Comparison of ENCODE assay signal across 21 cellular contexts in genomic region chr17:47297661-47298400, GRCh38. TPM values are rescaled to one million over a fixed set of nuclear protein-coding genes. Genes with fewer than 3 reads are reported as not detected.
A peak's percentile ranks its signal among the peaks of the same experiment; 100 is the strongest.
DNase-seq lines count a peak whose midpoint lies in the region; ATAC-seq and TF ChIP-seq lines count a peak whose summit lies in the region.
"Had no signal": no experiment of that assay in that cellular context is flagged by ENCODE, and none has a peak within 500 bp of the region (broad histone marks: within the 10 kb centered on the region; RNA-seq: fewer than 3 reads in every experiment).

No MANE protein-coding gene starts in this region.

- DNase-seq in IMR-90, result no peak
- DNase-seq in NCI-H2171 (lab: John Stamatoyannopoulos, UW), result peak; percentile 65
- DNase-seq in choroid plexus epithelial cell (ENCODE audit: low read depth), result peak; percentile 47
- DNase-seq in left lung, result no peak
- DNase-seq in stimulated activated naive CD8-positive, alpha-beta T cell treated with anti-CD3 and anti-CD28 coated beads, Interleukin-15, amount 100 ng/mL, for 72 hours, result no peak
- DNase-seq: DMS79, HFFc6, KBM-7, NCI-H1417 treated with DMSO at 0.1 percent for 48 hours, NCI-H2081 treated with DMSO at 0.1 percent for 48 hours, NCI-H345, NCI-H526 treated with DMSO at 0.1 percent for 48 hours, OCI-M1, RPMI8226 had no signal

- TF ChIP-seq POLR2A in IMR-90 (IDR thresholded peaks at IDR 0.05; ENCODE audit: low read depth, low read length), result no peak

- no peak overlapping the region for H3K4me2 ChIP-seq in IMR-90 (ENCODE audit: low read depth, low read length)
- H3K4me2 ChIP-seq: A549 had no signal

- BruUV-seq in IMR-90 (replicated peaks; lab: Mats Ljungman, UMichigan), result no TSS peak

- peak overlapping the region; percentile 33; the same call in 1 of the 2 replicates for H2AK5ac ChIP-seq in IMR-90 (ENCODE audit: low read depth, low read length)

- no peaks in the 10 kb centered on the region for H3K27me3 ChIP-seq in IMR-90 (ENCODE audit: control insufficient read depth, insufficient read depth, low read length)
- H3K27me3 ChIP-seq in left lung, result no peaks in the 10 kb centered on the region
- H3K27me3 ChIP-seq: SJSA1 had no signal

- 67% methylated on average over 1 of the region's 4 CpGs; no CpG with 5 or more reads in 1 of the 2 experiments for WGBS in IMR-90 (ENCODE audit: extremely low coverage in 2 of 2, insufficient read length in 1 of 2), 2 experiments

- H3K9me1 ChIP-seq in IMR-90 (ENCODE audit: insufficient read depth, low read length), result peaks cover 24% of the 10 kb centered on the region

- H2AFZ ChIP-seq in IMR-90 (replicated peaks; ENCODE audit: low read length, poor library complexity), result no peak overlapping the region

- TF ChIP-seq CTCF in IMR-90 (conservative IDR thresholded peaks at IDR 0.05; ENCODE audit: low read depth, low read length) (no peak), choroid plexus epithelial cell (conservative IDR thresholded peaks at IDR 0.05; ENCODE audit: low read depth, low read length) (no peak), left lung (IDR thresholded peaks at IDR 0.05) (no peak)

- H3K4me3 Mint-ChIP-seq in stimulated activated naive CD8-positive, alpha-beta T cell treated with anti-CD3 and anti-CD28 coated beads, Interleukin-15, amount 100 ng/mL, for 72 hours, result no peak overlapping the region
- H3K4me3 Mint-ChIP-seq: HFFc6 had no signal

- no peaks in the 10 kb centered on the region for H3K27me3 Mint-ChIP-seq in stimulated activated naive CD8-positive, alpha-beta T cell treated with anti-CD3 and anti-CD28 coated beads, Interleukin-15, amount 100 ng/mL, for 72 hours

- H2AK9ac ChIP-seq in IMR-90 (replicated peaks; ENCODE audit: low read depth, low read length, poor library complexity), result no peak overlapping the region

- H3K4me1 Mint-ChIP-seq in stimulated activated naive CD8-positive, alpha-beta T cell treated with anti-CD3 and anti-CD28 coated beads, Interleukin-15, amount 100 ng/mL, for 72 hours, result no peaks in the 10 kb centered on the region

- CTCF ChIA-PET in IMR-90 (lab: Yijun Ruan, JAX), result interaction anchor here (0.6 kb wide), 1 partner anchor 10 kb away, joined by 5 read pairs; no protein-coding TSS in a partner anchor

- H3K4me3 ChIP-seq in IMR-90 (ENCODE audit: insufficient read depth, low read depth, low read length), result no peak overlapping the region
- no peak overlapping the region for H3K4me3 ChIP-seq in choroid plexus epithelial cell (ENCODE audit: low read depth, low read length)
- H3K4me3 ChIP-seq in left lung, result no peak overlapping the region
- H3K4me3 ChIP-seq: A549, SJSA1 had no signal

- peaks cover 4 to 11% of the 10 kb centered on the region in 2 experiments; a peak in 3 of 4 replicates for H3K79me1 ChIP-seq in IMR-90 (ENCODE audit: low read depth in 1 of 2, low read length in 2 of 2)

- H4K20me1 ChIP-seq in IMR-90 (ENCODE audit: insufficient read depth, low read length), result no peaks in the 10 kb centered on the region

- H3K9me3 Mint-ChIP-seq in stimulated activated naive CD8-positive, alpha-beta T cell treated with anti-CD3 and anti-CD28 coated beads, Interleukin-15, amount 100 ng/mL, for 72 hours, result peaks cover 11 to 13% of the 10 kb centered on the region in 2 donors

- no peak overlapping the region for H4K91ac ChIP-seq in IMR-90 (ENCODE audit: insufficient read depth, low read depth, low read length)

- POLR2A ChIA-PET in IMR-90 (lab: Charles Lee; ENCODE audit: unreplicated experiment), result no interaction called here

- no peak overlapping the region for H3K23ac ChIP-seq in IMR-90 (ENCODE audit: low read depth, low read length)

- H3K18ac ChIP-seq in IMR-90 (ENCODE audit: low read depth, low read length), result no peak overlapping the region

- no peak overlapping the region for H2BK120ac ChIP-seq in IMR-90 (ENCODE audit: low read depth, low read length)

- H2BK15ac ChIP-seq in IMR-90 (ENCODE audit: low read depth, low read length), result no peak overlapping the region

- H3K56ac ChIP-seq in IMR-90 (ENCODE audit: extremely low read depth, insufficient read depth, low read length), result no peak overlapping the region

- H4K5ac ChIP-seq in IMR-90 (ENCODE audit: low read depth, low read length), result no peak overlapping the region

- TF ChIP-seq RAD21 in IMR-90 (IDR thresholded peaks at IDR 0.05; ENCODE audit: low read length), result no peak

- H4K8ac ChIP-seq in IMR-90 (ENCODE audit: low read depth in 2 of 2, low read length in 2 of 2), result no peak overlapping the region

- in situ Hi-C loops in IMR-90 (cut with MboI; ENCODE audit: low sequenced_read_pairs), result no loop called here

- no peak overlapping the region for H3K27ac ChIP-seq in IMR-90 (ENCODE audit: insufficient read depth, low read length)
- H3K27ac ChIP-seq in left lung, result no peak overlapping the region
- H3K27ac ChIP-seq: A549, C4-2B, HL-60, SJSA1 had no signal

- H3K9ac ChIP-seq in IMR-90 (ENCODE audit: low read depth, low read length), result no peak overlapping the region

- no peak overlapping the region for H2BK20ac ChIP-seq in IMR-90 (ENCODE audit: low read depth, low read length)

- no peak overlapping the region for H3K4ac ChIP-seq in IMR-90 (ENCODE audit: low read depth, low read length)

- intact Hi-C loops in IMR-90 (cut with micrococcal nuclease) (no loop called here), left lung (cut with DNase I) (no loop called here)

- H3K4me1 ChIP-seq in IMR-90 (ENCODE audit: control insufficient read depth, insufficient read depth, low read length) (peaks cover 6% of the 10 kb centered on the region), left lung (no peaks in the 10 kb centered on the region)
- H3K4me1 ChIP-seq: A549 had no signal

- H3K14ac ChIP-seq in IMR-90 (replicated peaks; ENCODE audit: low read depth, low read length), result no peak overlapping the region

- ATAC-seq in IMR-90 (ENCODE audit: low read depth) (no peak), left lung (peak; percentile 34), GM18519 (IDR thresholded peaks at IDR 0.05; ENCODE audit: low FRiP score, unreplicated experiment) (no peak), GM21717 (IDR thresholded peaks at IDR 0.05; ENCODE audit: unreplicated experiment) (no peak)
- no peak for ATAC-seq in stimulated activated naive CD8-positive, alpha-beta T cell treated with anti-CD3 and anti-CD28 coated beads, Interleukin-15, amount 100 ng/mL, for 72 hours
- ATAC-seq: A549 had no signal

- H3K36me3 ChIP-seq in IMR-90 (ENCODE audit: control insufficient read depth, insufficient read depth, low read length) (peaks cover 47% of the 10 kb centered on the region), left lung (peaks cover 0 to 10% of the 10 kb centered on the region in 2 donors)

- H3K9me3 ChIP-seq in IMR-90 (ENCODE audit: control insufficient read depth, insufficient read depth, low read length), result peaks cover 2% of the 10 kb centered on the region; the same call in 1 of the 2 replicates
- H3K9me3 ChIP-seq in left lung, result peaks cover 0 to 3% of the 10 kb centered on the region in 2 donors
- H3K9me3 ChIP-seq: SJSA1 had no signal

- dilution Hi-C loops in IMR-90 (cut with HindIII; ENCODE audit: low sequenced_read_pairs, unreplicated experiment), result no loop called here

- H3K27ac Mint-ChIP-seq in stimulated activated naive CD8-positive, alpha-beta T cell treated with anti-CD3 and anti-CD28 coated beads, Interleukin-15, amount 100 ng/mL, for 72 hours, result no peak overlapping the region
- H3K27ac Mint-ChIP-seq: HFFc6 had no signal

- H2BK5ac ChIP-seq in IMR-90 (ENCODE audit: low read depth, low read length, poor library complexity, severe bottlenecking), result no peak overlapping the region

TF ChIP-seq in IMR-90, 13 proteins besides CTCF, POLR2A, EP300 and RAD21:
- no peak for TF ChIP-seq USF2 (IDR thresholded peaks at IDR 0.05; ENCODE audit: low read depth, low read length)
- TF ChIP-seq RFX5 (IDR thresholded peaks at IDR 0.05; ENCODE audit: low read depth, low read length), result no peak
- no peak for TF ChIP-seq RCOR1 (IDR thresholded peaks at IDR 0.05; ENCODE audit: insufficient replicate concordance, low read length)
- TF ChIP-seq BHLHE40 (IDR thresholded peaks at IDR 0.05; ENCODE audit: low read depth, low read length), result no peak

RNA-seq across cellular contexts. Expression of gene EFCAB13, which starts 25.9 kb away (rescaled TPM):
- total RNA-seq in IMR-90 (2012; rRNA removed), result 1.1 and 1.4 TPM in 2 replicates
- 0.22 and 0.77 TPM in 2 replicates for polyA plus RNA-seq in IMR-90 (2012; rRNA removed)
- 0.08 and 0.10 TPM in 2 replicates for polyA plus RNA-seq in IMR-90 (2012; cell fraction: cytosol; rRNA removed)
- polyA plus RNA-seq in IMR-90 (2012; cell fraction: nucleus; rRNA removed; ENCODE audit: low replicate concordance), result 0.34 and 1.7 TPM in 2 replicates
- total RNA-seq in left lung, result 10 to 100 TPM in 1 of 2 donors, 1 to 10 TPM in 1; 7.4 to 10.3 TPM
- total RNA-seq: G401 had no signal

RNA-seq across cellular contexts. Expression of gene ITGB3, which starts 44.2 kb away (rescaled TPM):
- 14.4 and 17.6 TPM in 2 replicates for total RNA-seq in IMR-90 (2012; rRNA removed)
- 9.0 and 9.8 TPM in 2 replicates for polyA plus RNA-seq in IMR-90 (2012; rRNA removed)
- 5.7 and 6.6 TPM in 2 replicates for polyA plus RNA-seq in IMR-90 (2012; cell fraction: cytosol; rRNA removed)
- polyA plus RNA-seq in IMR-90 (2012; cell fraction: nucleus; rRNA removed; ENCODE audit: low replicate concordance), result 2.9 and 7.5 TPM in 2 replicates
- 10 to 100 TPM in 1 of 2 donors, 1 to 10 TPM in 1; 9.4 to 10.9 TPM for total RNA-seq in left lung
- total RNA-seq: G401 had no signal

Comparison
In these comparisons a context has a peak if more than half of its experiments do, and no peak if none do; other contexts are left out.
1. DNase-seq: peak in NCI-H2171 (single experiment) and choroid plexus epithelial cell (single experiment); none in IMR-90 (single experiment), left lung (0 of 2) and stimulated activated naive CD8-positive, alpha-beta T cell treated with anti-CD3 and anti-CD28 coated beads, Interleukin-15, amount 100 ng/mL, for 72 hours (0 of 2).